7 cellular contexts compared by ENCODE assay signal in the genomic region with DNA sequence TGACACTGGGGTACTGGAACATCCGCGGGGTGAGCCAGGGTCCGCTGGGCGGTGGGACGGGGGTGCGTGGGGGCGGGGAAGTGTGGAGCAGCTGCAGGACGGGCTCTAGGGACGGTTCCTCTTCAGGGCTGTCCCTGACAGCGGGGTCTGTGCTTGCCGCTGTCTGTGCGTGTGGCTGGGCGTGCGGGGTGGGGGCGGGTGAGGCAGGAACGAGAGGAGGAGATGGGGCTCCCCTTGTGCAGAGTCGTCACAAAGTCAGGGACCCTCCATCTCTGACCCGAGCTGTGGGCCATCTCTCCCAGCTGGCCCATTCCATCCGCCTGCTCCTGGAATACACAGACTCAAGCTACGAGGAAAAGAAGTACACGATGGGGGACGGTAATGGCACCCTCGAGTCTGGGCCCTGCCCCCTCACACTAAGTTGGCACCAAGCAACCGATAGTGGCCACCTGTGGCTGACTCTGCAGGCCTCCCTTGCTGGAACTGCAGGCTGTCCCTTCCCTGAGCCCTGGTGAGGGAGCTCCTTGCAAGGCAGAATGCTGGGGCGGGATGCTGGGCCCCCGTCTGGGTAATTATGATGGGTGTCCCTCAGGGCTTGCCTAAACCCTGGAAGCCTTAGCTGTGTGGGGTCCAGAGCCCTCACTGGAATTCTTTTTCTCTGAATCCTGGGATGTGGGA. TPM values are rescaled to one million over a fixed set of nuclear protein-coding genes. Genes with fewer than 3 reads are reported as not detected.
DNase-seq lines count a peak whose midpoint lies in the region; ATAC-seq and TF ChIP-seq lines count a peak whose summit lies in the region.
"Had no signal": no experiment of that assay in that cellular context is flagged by ENCODE, and none has a peak within 500 bp of the region (broad histone marks: within the 10 kb centered on the region; RNA-seq: fewer than 3 reads in every experiment).

No MANE protein-coding gene starts in this region.

- TF ChIP-seq CTCF in GM23338 (conservative IDR thresholded peaks at IDR 0.05; ENCODE audit: low read depth in 2 of 2) (no peak), choroid plexus epithelial cell (conservative IDR thresholded peaks at IDR 0.05; ENCODE audit: low read depth, low read length) (no peak), osteoblast (IDR thresholded peaks at IDR 0.05; ENCODE audit: extremely low read depth, low read depth, low read length) (no peak)

- no peaks in the 10 kb centered on the region for H3K9me3 Mint-ChIP-seq in GM23338

- no peaks in the 10 kb centered on the region for H3K9me2 ChIP-seq in GM23338 (ENCODE audit: insufficient read depth)

- H3K4me1 ChIP-seq in GM23338 (ENCODE audit: insufficient read depth) (peaks cover 8% of the 10 kb centered on the region; the same call in 1 of the 2 replicates), osteoblast (ENCODE audit: insufficient read depth, low read length) (peaks cover 11% of the 10 kb centered on the region)

- no peaks in the 10 kb centered on the region for H3F3A ChIP-seq in GM23338 (replicated peaks; ENCODE audit: low read depth)

- H3K27me3 ChIP-seq in GM23338 (ENCODE audit: insufficient read depth) (no peaks in the 10 kb centered on the region), osteoblast (ENCODE audit: insufficient read depth, low read length) (no peaks in the 10 kb centered on the region)

- no peaks in the 10 kb centered on the region for H3K36me3 ChIP-seq in GM23338 (ENCODE audit: insufficient read depth)
- H3K36me3 ChIP-seq in osteoblast (ENCODE audit: insufficient read depth, low read length): peaks cover 4% of the 10 kb centered on the region

- H3K9me3 ChIP-seq in osteoblast (ENCODE audit: low read depth, low read length): no peaks in the 10 kb centered on the region

- no peak for DNase-seq in GM23338 (ENCODE audit: low spot score)
- no peak for DNase-seq in choroid plexus epithelial cell (ENCODE audit: low read depth)
- no peak for DNase-seq in osteoblast (ENCODE audit: insufficient read length, low spot score, missing footprints)
- DNase-seq in HUDEP-2 (lab: John Stamatoyannopoulos, UW; ENCODE audit: unreplicated experiment in 76 of 76): no peak
- DNase-seq in NCI-H1092 treated with DMSO at 0.1 percent for 48 hours (lab: John Stamatoyannopoulos, UW): no peak
- no peak for DNase-seq in cerebellum (ENCODE audit: low spot score)

- H3K27ac ChIP-seq in GM23338 (ENCODE audit: low read depth) (no peak overlapping the region), osteoblast (ENCODE audit: low read depth, low read length) (no peak overlapping the region)

- H3K4me1 Mint-ChIP-seq in GM23338: peaks cover 9% of the 10 kb centered on the region; the same call in 2 of the 3 replicates

- H4K20me1 ChIP-seq in GM23338 (replicated peaks; ENCODE audit: insufficient read depth): no peaks in the 10 kb centered on the region
- no peaks in the 10 kb centered on the region for H4K20me1 ChIP-seq in osteoblast (ENCODE audit: insufficient read depth, low read length)

- H3K4me3 ChIP-seq in GM23338 (peak overlapping the region; percentile 56), choroid plexus epithelial cell (ENCODE audit: low read depth, low read length) (peak overlapping the region; percentile 62), osteoblast (ENCODE audit: insufficient read depth, low read length) (peak overlapping the region; percentile 73)

- no peaks in the 10 kb centered on the region for H3K36me3 Mint-ChIP-seq in GM23338 (ENCODE audit: low read depth)

- no peak overlapping the region for H3K27ac Mint-ChIP-seq in GM23338

- peak overlapping the region; percentile 72 for H3K4me2 ChIP-seq in GM23338
- H3K4me2 ChIP-seq in osteoblast (ENCODE audit: insufficient read depth, low read length): peak overlapping the region; percentile 78

- peak; percentile 74 for ATAC-seq in GM23338

- H2AFZ ChIP-seq in GM23338 (peak overlapping the region; percentile 90), osteoblast (ENCODE audit: low read length) (peak overlapping the region; percentile 83)

- H3K79me2 ChIP-seq in GM23338 (replicated peaks; ENCODE audit: insufficient read depth) (no peaks in the 10 kb centered on the region), osteoblast (ENCODE audit: insufficient read depth, low read length) (no peaks in the 10 kb centered on the region)

- H3K4me3 Mint-ChIP-seq in GM23338: peak overlapping the region; percentile 76

- H3K27me3 Mint-ChIP-seq in GM23338 (ENCODE audit: insufficient read depth, low read depth, poor library complexity): peaks cover 2% of the 10 kb centered on the region

TF ChIP-seq in GM23338, 12 proteins besides CTCF, POLR2A, EP300 and RAD21 (continues in another document):
- TF ChIP-seq, protein P1, sequence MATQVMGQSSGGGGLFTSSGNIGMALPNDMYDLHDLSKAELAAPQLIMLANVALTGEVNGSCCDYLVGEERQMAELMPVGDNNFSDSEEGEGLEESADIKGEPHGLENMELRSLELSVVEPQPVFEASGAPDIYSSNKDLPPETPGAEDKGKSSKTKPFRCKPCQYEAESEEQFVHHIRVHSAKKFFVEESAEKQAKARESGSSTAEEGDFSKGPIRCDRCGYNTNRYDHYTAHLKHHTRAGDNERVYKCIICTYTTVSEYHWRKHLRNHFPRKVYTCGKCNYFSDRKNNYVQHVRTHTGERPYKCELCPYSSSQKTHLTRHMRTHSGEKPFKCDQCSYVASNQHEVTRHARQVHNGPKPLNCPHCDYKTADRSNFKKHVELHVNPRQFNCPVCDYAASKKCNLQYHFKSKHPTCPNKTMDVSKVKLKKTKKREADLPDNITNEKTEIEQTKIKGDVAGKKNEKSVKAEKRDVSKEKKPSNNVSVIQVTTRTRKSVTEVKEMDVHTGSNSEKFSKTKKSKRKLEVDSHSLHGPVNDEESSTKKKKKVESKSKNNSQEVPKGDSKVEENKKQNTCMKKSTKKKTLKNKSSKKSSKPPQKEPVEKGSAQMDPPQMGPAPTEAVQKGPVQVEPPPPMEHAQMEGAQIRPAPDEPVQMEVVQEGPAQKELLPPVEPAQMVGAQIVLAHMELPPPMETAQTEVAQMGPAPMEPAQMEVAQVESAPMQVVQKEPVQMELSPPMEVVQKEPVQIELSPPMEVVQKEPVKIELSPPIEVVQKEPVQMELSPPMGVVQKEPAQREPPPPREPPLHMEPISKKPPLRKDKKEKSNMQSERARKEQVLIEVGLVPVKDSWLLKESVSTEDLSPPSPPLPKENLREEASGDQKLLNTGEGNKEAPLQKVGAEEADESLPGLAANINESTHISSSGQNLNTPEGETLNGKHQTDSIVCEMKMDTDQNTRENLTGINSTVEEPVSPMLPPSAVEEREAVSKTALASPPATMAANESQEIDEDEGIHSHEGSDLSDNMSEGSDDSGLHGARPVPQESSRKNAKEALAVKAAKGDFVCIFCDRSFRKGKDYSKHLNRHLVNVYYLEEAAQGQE (IDR thresholded peaks at IDR 0.05; ENCODE audit: unreplicated experiment): no peak
- TF ChIP-seq JUNB (IDR thresholded peaks at IDR 0.05; ENCODE audit: unreplicated experiment): no peak
- no peak for TF ChIP-seq CREB1 (CRISPR knock-in tag; IDR thresholded peaks at IDR 0.05; ENCODE audit: low read depth)
- TF ChIP-seq EZH2 (IDR thresholded peaks at IDR 0.05; ENCODE audit: low read depth, unreplicated experiment): no peak
- no peak for TF ChIP-seq NANOG (IDR thresholded peaks at IDR 0.05; ENCODE audit: borderline replicate concordance)
- no peak for TF ChIP-seq STAT1 (IDR thresholded peaks at IDR 0.05; ENCODE audit: unreplicated experiment)
- TF ChIP-seq EZH2phosphoT487 (IDR thresholded peaks at IDR 0.05; ENCODE audit: unreplicated experiment): no peak
- no peak for TF ChIP-seq ZNF331 (CRISPR knock-in tag; IDR thresholded peaks at IDR 0.05; ENCODE audit: low read depth)
- no peak for TF ChIP-seq ZNF114 (CRISPR knock-in tag; IDR thresholded peaks at IDR 0.05)
- no peak for TF ChIP-seq ETS1 (IDR thresholded peaks at IDR 0.05)
- TF ChIP-seq POLR2AphosphoS5 (IDR thresholded peaks at IDR 0.05; ENCODE audit: low read depth): no peak

RNA-seq across cellular contexts. Expression of gene GSTM2, which starts 0.4 kb away (rescaled TPM):
- 8.9 and 20.3 TPM in 2 replicates for total RNA-seq in GM23338 (2014; rRNA removed; shearing (Covaris generic))
- 12.1 and 16.0 TPM in 2 replicates for polyA plus RNA-seq in GM23338 (2016; fragmentation: Nextera tagmentation; extraction: Ambion mirVana)
- total RNA-seq in osteoblast (14.8 and 16.2 TPM in 2 replicates), cerebellum (23.3 TPM)

RNA-seq across cellular contexts. Expression of gene GSTM4, which starts 12.4 kb away (rescaled TPM):
- total RNA-seq in GM23338 (2014; rRNA removed; shearing (Covaris generic)): 8.6 and 12.8 TPM in 2 replicates
- 12.9 and 17.3 TPM in 2 replicates for polyA plus RNA-seq in GM23338 (2016; fragmentation: Nextera tagmentation; extraction: Ambion mirVana)
- total RNA-seq in osteoblast (9.4 and 13.8 TPM in 2 replicates), cerebellum (7.0 TPM)

RNA-seq across cellular contexts. Expression of gene GSTM1, which starts 19.4 kb away (rescaled TPM):
- total RNA-seq in GM23338 (2014; rRNA removed; shearing (Covaris generic)): not detected in 2 replicates
- polyA plus RNA-seq in GM23338 (2016; fragmentation: Nextera tagmentation; extraction: Ambion mirVana): not detected in 2 replicates
- total RNA-seq in osteoblast (not detected in 2 replicates), cerebellum (5.1 TPM)

RNA-seq across cellular contexts. Expression of gene GSTM5, which starts 43.8 kb away (rescaled TPM):
- total RNA-seq in GM23338 (2014; rRNA removed; shearing (Covaris generic)): 2.5 and 4.8 TPM in 2 replicates
- 4.4 and 5.0 TPM in 2 replicates for polyA plus RNA-seq in GM23338 (2016; fragmentation: Nextera tagmentation; extraction: Ambion mirVana)
- total RNA-seq in osteoblast: 2.1 and 4.3 TPM in 2 replicates
- total RNA-seq in cerebellum: 10.6 TPM
- total RNA-seq: LHCN-M2 had no signal

RNA-seq across cellular contexts. Expression of gene AMPD2, which starts 48.6 kb away (rescaled TPM):
- total RNA-seq in GM23338 (2014; rRNA removed; shearing (Covaris generic)): 58.6 and 62.1 TPM in 2 replicates
- 23.1 and 24.5 TPM in 2 replicates for polyA plus RNA-seq in GM23338 (2016; fragmentation: Nextera tagmentation; extraction: Ambion mirVana)
- 55.4 and 59.4 TPM in 2 replicates for total RNA-seq in osteoblast
- total RNA-seq in cerebellum: 35.3 TPM
